ENCODE assay signal across 9 cellular contexts in the genomic region with DNA sequence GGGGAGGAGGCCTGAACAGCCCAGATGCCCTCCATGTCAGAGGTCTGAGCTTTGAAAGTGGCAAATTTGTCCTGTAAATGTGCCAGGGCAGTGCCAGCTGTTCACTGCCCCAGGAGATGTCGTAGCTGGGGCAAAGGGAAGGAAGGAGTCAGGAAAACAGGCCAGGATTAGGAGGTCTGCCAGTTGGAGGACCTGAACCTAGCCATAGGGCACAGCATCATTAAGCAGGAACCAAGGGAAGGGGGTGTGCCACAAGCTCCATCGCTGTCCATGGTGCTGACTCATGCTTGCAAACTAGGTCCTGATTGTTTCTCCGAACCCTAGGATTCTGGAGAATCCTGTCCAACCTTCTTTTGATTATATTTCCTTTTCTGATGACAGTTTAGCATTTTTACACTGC.
DNase-seq lines count a peak whose midpoint lies in the region; ATAC-seq lines count a peak whose summit lies in the region.
"Had no signal": no experiment of that assay in that cellular context is flagged by ENCODE, and none has a peak within 500 bp of the region (broad histone marks: within the 10 kb centered on the region; RNA-seq: fewer than 3 reads in every experiment).

No MANE protein-coding gene starts in this region.

- H3K9me3 ChIP-seq in GM23248 (ENCODE audit: low read depth): no peaks in the 10 kb centered on the region

- WGBS in GM23248 (ENCODE audit: low coverage in 1 of 2, low lambda C conversion rate in 2 of 2, missing lambda C conversion rate in 2 of 2), 2 experiments: 14 to 24% methylated on average over 3 of the region's 3 CpGs

- no peak overlapping the region for H3K4me2 ChIP-seq in GM23248 (ENCODE audit: unreplicated experiment)

- no peaks in the 10 kb centered on the region for H3F3A ChIP-seq in GM23248 (ENCODE audit: insufficient read depth)

- in situ Hi-C loops in GM23248 (cut with MboI) (no loop called here), T47D (cut with HindIII; ENCODE audit: low pct_unique_long_range_greater_than_20kb, low sequenced_read_pairs) (no loop called here)

- H4K20me1 ChIP-seq in GM23248 (ENCODE audit: insufficient read depth): no peaks in the 10 kb centered on the region

- H3K9ac ChIP-seq in GM23248: no peak overlapping the region
- H3K9ac ChIP-seq: parathyroid adenoma had no signal

- no peaks in the 10 kb centered on the region for H3K36me3 ChIP-seq in GM23248 (ENCODE audit: low read depth)

- no peaks in the 10 kb centered on the region for H3K9me2 ChIP-seq in GM23248 (ENCODE audit: insufficient read depth)

- H2AFZ ChIP-seq in GM23248: no peak overlapping the region
- H2AFZ ChIP-seq: parathyroid adenoma had no signal

- H3K4me3 ChIP-seq in GM23248: no peak overlapping the region

- H3K4me1 ChIP-seq in GM23248 (ENCODE audit: insufficient read depth): no peaks in the 10 kb centered on the region
- H3K4me1 ChIP-seq: parathyroid adenoma had no signal

- ATAC-seq in activated CD4-positive, CD25-positive, alpha-beta regulatory T cell treated with anti-CD3 and anti-CD28 coated beads, Interleukin-2, amount 50 U/mL, for 24 hours: no peak

- no peak overlapping the region for H3K27ac ChIP-seq in GM23248
- H3K27ac ChIP-seq: parathyroid adenoma had no signal

- no peaks in the 10 kb centered on the region for H3K27me3 ChIP-seq in GM23248 (replicated peaks; ENCODE audit: insufficient read depth)

- peak; percentile 60 for DNase-seq in GM23248
- DNase-seq in NAMALWA (ENCODE audit: low spot score): peak; percentile 24
- peak; percentile 48 to 88 for DNase-seq in T47D (ENCODE audit: low read depth in 1 of 2, low spot score in 1 of 2)
- DNase-seq in myocyte (ENCODE audit: low read depth): peak; percentile 7
- no peak for DNase-seq in kidney glomerular epithelial cell (lab: John Stamatoyannopoulos, UW)
- no peak for DNase-seq in NCI-H1092 treated with DMSO at 0.1 percent for 48 hours (lab: John Stamatoyannopoulos, UW)
- DNase-seq in DMS153 (lab: John Stamatoyannopoulos, UW): no peak

- no peaks in the 10 kb centered on the region for H3K79me2 ChIP-seq in GM23248 (ENCODE audit: insufficient read depth)
- H3K79me2 ChIP-seq: parathyroid adenoma had no signal

Comparison
In these comparisons a context has a peak if more than half of its experiments do, and no peak if none do; other contexts are left out.
1. DNase-seq: peak in GM23248 (single experiment), NAMALWA (single experiment), T47D (2 of 2) and myocyte (single experiment); none in kidney glomerular epithelial cell (single experiment), NCI-H1092 treated with DMSO at 0.1 percent for 48 hours (single experiment) and DMS153 (single experiment).